24 cellular contexts compared by ENCODE assay signal in the genomic region with DNA sequence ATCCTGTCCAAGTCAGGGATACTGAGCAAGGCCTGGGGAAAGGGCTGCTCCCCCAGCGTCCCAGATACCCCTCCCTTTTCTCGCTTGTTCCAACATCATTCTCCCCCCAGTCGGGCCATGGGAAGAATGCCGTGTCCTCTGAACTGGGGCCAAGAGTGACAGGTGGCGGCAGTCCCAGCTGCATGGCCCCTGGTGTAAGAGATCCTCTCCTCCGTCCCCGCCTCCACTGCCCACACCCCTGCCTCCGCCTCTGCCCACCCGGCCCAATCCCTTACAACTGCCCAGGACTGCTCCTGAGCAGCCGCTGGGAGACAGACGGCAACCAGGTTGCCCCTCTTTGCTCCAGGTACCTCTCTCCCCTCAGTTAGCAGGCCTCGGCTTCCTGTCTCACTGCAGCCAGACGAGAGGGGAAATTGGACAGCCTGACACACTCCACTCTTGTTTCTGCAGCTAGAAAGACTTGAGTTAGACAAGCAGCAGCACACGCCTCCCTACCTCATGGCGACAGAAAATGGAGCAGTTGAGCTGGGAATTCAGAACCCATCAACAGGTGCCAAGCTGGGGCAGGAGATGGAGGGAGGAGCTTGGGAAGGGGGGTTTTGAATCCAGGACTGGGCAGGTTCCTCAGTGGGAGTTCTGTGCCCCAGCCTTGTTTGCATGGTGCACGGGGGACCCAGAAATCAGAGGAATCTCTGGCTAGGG. TPM values are rescaled to one million over a fixed set of nuclear protein-coding genes. Genes with fewer than 3 reads are reported as not detected.
A peak's percentile ranks its signal among the peaks of the same experiment; 100 is the strongest.
DNase-seq lines count a peak whose midpoint lies in the region; TF ChIP-seq lines count a peak whose summit lies in the region.
"Had no signal": no experiment of that assay in that cellular context is flagged by ENCODE, and none has a peak within 500 bp of the region (broad histone marks: within the 10 kb centered on the region; RNA-seq: fewer than 3 reads in every experiment).

A gene (plus strand): TSS at position 274 of the 702 bp plus-strand sequence. CDS start 225 bp downstream, at position 499.

- peak; percentile 42 for DNase-seq in NCI-H446 treated with DMSO at 0.1 percent for 48 hours (lab: John Stamatoyannopoulos, UW)
- peak; percentile 69 for DNase-seq in coronary artery (ENCODE audit: low spot score)
- peak; percentile 85 for DNase-seq in myocyte (ENCODE audit: low read depth)
- DNase-seq in C1 segment of cervical spinal cord (lab: John Stamatoyannopoulos, UW) = no peak
- DNase-seq in stimulated activated CD4-positive, alpha-beta T cell treated with anti-CD3 and anti-CD28 coated beads, Interleukin-4, amount 100 ng/mL, for 24 hours = no peak
- no peak for DNase-seq in HK-2 (ENCODE audit: unreplicated experiment)
- DNase-seq in type B pancreatic cell (ENCODE audit: extremely low spot score, unreplicated experiment) = no peak
- DNase-seq: activated CD4-positive, alpha-beta memory T cell treated with anti-CD3 and anti-CD28 coated beads, Interleukin-2, amount 10 ng/mL, durations not matched to agents 7 days and 5 days; activated T-cell treated with anti-CD3 and anti-CD28 coated beads, Interleukin-2, amount 50 U/mL, for 24 hours; CD4-positive, alpha-beta T cell; DMS79 treated with DMSO at 0.1 percent for 48 hours; left colon; NCI-H1048; NCI-H2227 treated with DMSO at 0.1 percent for 48 hours; occipital lobe; stimulated activated CD4-positive, alpha-beta T cell treated with anti-CD3 and anti-CD28 coated beads, Interleukin-1b, Interleukin-23, amount 100 ng/mL, for 48 hours; stomach had no signal

- no peak within 1 kb of the TSS for H3K27ac Mint-ChIP-seq in type B pancreatic cell
- H3K27ac Mint-ChIP-seq: activated CD4-positive, alpha-beta memory T cell treated with anti-CD3 and anti-CD28 coated beads, Interleukin-2, amount 10 ng/mL, durations not matched to agents 7 days and 5 days; activated naive CD8-positive, alpha-beta T cell; activated T-cell treated with anti-CD3 and anti-CD28 coated beads, Interleukin-2, amount 50 U/mL, for 24 hours; CD4-positive, alpha-beta T cell had no signal

- H3K4me3 Mint-ChIP-seq in type B pancreatic cell = no peak within 1 kb of the TSS
- H3K4me3 Mint-ChIP-seq: activated CD4-positive, alpha-beta memory T cell treated with anti-CD3 and anti-CD28 coated beads, Interleukin-2, amount 10 ng/mL, durations not matched to agents 7 days and 5 days; activated naive CD8-positive, alpha-beta T cell; activated T-cell treated with anti-CD3 and anti-CD28 coated beads, Interleukin-2, amount 50 U/mL, for 24 hours; CD4-positive, alpha-beta T cell had no signal

- H3K36me3 Mint-ChIP-seq in type B pancreatic cell = no peaks in the 10 kb centered on the region
- H3K36me3 Mint-ChIP-seq: activated naive CD8-positive, alpha-beta T cell had no signal

- no peak for TF ChIP-seq CTCF in HEK293 (tag by site-specific recombination; IDR thresholded peaks at IDR 0.05)
- no peak for TF ChIP-seq CTCF in coronary artery (IDR thresholded peaks at IDR 0.05)
- no peak for TF ChIP-seq CTCF in type B pancreatic cell (conservative IDR thresholded peaks at IDR 0.05)

- POLR2A ChIA-PET in HEK293 (lab: Yijun Ruan, JAX) = no interaction called here

- H3K4me3 ChIP-seq in HEK293 (ENCODE audit: low read depth, low read length) (no peak within 1 kb of the TSS), coronary artery (peak within 1 kb of the TSS; percentile 35)
- H3K4me3 ChIP-seq: dorsolateral prefrontal cortex, stomach had no signal

- H3K4me1 Mint-ChIP-seq in type B pancreatic cell (ENCODE audit: unreplicated experiment) = peaks cover 12% of the 10 kb centered on the region

- H3K36me3 ChIP-seq in HEK293 (ENCODE audit: control insufficient read depth in 2 of 2, insufficient read depth in 1 of 2, low read length in 2 of 2) = no peaks in the 10 kb centered on the region
- H3K36me3 ChIP-seq: stomach had no signal

- H3K27ac ChIP-seq in HEK293 (ENCODE audit: extremely low read depth, low read depth, low read length) (no peak within 1 kb of the TSS), coronary artery (peak within 1 kb of the TSS; percentile 25 to 80)
- H3K27ac ChIP-seq: dorsolateral prefrontal cortex, KMS-11, stomach, VCaP had no signal

- H3K27me3 Mint-ChIP-seq in type B pancreatic cell = peaks cover 13% of the 10 kb centered on the region
- H3K27me3 Mint-ChIP-seq: activated CD4-positive, alpha-beta memory T cell treated with anti-CD3 and anti-CD28 coated beads, Interleukin-2, amount 10 ng/mL, durations not matched to agents 7 days and 5 days; activated naive CD8-positive, alpha-beta T cell; activated T-cell treated with anti-CD3 and anti-CD28 coated beads, Interleukin-2, amount 50 U/mL, for 24 hours; CD4-positive, alpha-beta T cell had no signal

- no peaks in the 10 kb centered on the region for H3K4me1 ChIP-seq in HEK293 (ENCODE audit: control insufficient read depth, insufficient read depth, low read length)

- CTCF ChIA-PET in HEK293 (lab: Yijun Ruan, JAX) = interaction anchor here (0.5 to 2.5 kb wide), 4 partner anchors 14 to 134 kb away, joined by 3 to 10 read pairs (median 8); no protein-coding TSS in a partner anchor

- no peaks in the 10 kb centered on the region for H3K9me3 ChIP-seq in HEK293 (ENCODE audit: control insufficient read depth, insufficient read depth, low read depth, low read length)
- H3K9me3 ChIP-seq: stomach had no signal

- H3K9me3 Mint-ChIP-seq in type B pancreatic cell = no peaks in the 10 kb centered on the region
- H3K9me3 Mint-ChIP-seq: activated CD4-positive, alpha-beta memory T cell treated with anti-CD3 and anti-CD28 coated beads, Interleukin-2, amount 10 ng/mL, durations not matched to agents 7 days and 5 days; activated T-cell treated with anti-CD3 and anti-CD28 coated beads, Interleukin-2, amount 50 U/mL, for 24 hours; CD4-positive, alpha-beta T cell had no signal

TF ChIP-seq in HEK293, 187 proteins besides CTCF, POLR2A, EP300 and RAD21:
- TF ChIP-seq SCRT2 (tag by site-specific recombination; IDR thresholded peaks at IDR 0.05) (peak; percentile 91), KLF1 (tag by site-specific recombination; IDR thresholded peaks at IDR 0.05) (0 out of 2 replicates have a peak, but pooled peaks have one; percentile 28), OSR2 (tag by site-specific recombination; IDR thresholded peaks at IDR 0.05) (no peak), ZNF623 (tag by site-specific recombination; IDR thresholded peaks at IDR 0.05) (no peak), ZFHX2 (tag by site-specific recombination; conservative IDR thresholded peaks at IDR 0.05) (0 out of 2 replicates have a peak, but pooled peaks have one; percentile 54), ZFP69B (tag by site-specific recombination; IDR thresholded peaks at IDR 0.05) (no peak), EGR2 (tag by site-specific recombination; IDR thresholded peaks at IDR 0.05; ENCODE audit: low read depth) (peak; percentile 63; the same call in 1 of the 2 replicates), SCRT1 (tag by site-specific recombination; IDR thresholded peaks at IDR 0.05; ENCODE audit: borderline replicate concordance) (peak; percentile 66; the same call in 1 of the 2 replicates)
TF ChIP-seq in HEK293: peak in this region for 5.

RNA-seq across cellular contexts. Expression of the gene that starts here (rescaled TPM):
- total RNA-seq in myocyte (0.10 and 0.13 TPM in 2 replicates), type B pancreatic cell (ENCODE audit: low replicate concordance) (0.21 and 0.77 TPM in 2 replicates)
- 0.04 TPM for polyA plus RNA-seq in myocyte (2012)
- total RNA-seq: CD4-positive, alpha-beta T cell; epithelial cell of proximal tubule had no signal
- polyA plus RNA-seq: urinary bladder had no signal

Comparison
In these comparisons a context has a peak if more than half of its experiments do, and no peak if none do; other contexts are left out.
1. Peak in DNase-seq in myocyte; RNA of the gene not detected or under 1 TPM.
2. DNase-seq: peak in NCI-H446 treated with DMSO at 0.1 percent for 48 hours (single experiment) and coronary artery (single experiment); none in C1 segment of cervical spinal cord (0 of 14), stimulated activated CD4-positive, alpha-beta T cell treated with anti-CD3 and anti-CD28 coated beads, Interleukin-4, amount 100 ng/mL, for 24 hours (single experiment), HK-2 (single experiment) and type B pancreatic cell (single experiment).